1 cellular context compared by ENCODE assay signal in the genomic region with DNA sequence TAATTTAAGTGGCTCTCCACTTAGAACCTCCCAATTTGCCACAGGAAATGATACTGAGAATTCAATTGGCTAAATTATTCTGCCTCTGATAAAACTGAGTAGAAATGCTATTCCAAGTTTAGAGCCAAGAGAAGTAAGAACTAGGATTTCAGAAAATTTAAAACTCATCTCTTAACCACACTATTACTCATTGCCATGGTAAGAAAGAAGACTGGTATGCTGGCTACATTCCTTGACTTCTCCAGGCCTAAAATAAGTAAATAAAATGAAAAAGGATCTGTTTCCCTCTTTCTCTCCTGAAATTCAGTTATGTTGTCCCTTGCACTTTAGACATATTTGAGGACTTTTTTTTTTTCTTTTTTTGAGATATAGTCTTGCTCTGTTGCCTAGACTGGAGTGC.
TF ChIP-seq lines count a peak whose summit lies in the region.

No MANE protein-coding gene starts in this region.

TF ChIP-seq in endothelial cell of umbilical vein, 7 proteins besides CTCF, POLR2A, EP300 and RAD21:
- no peak for TF ChIP-seq MAX (IDR thresholded peaks at IDR 0.05; ENCODE audit: insufficient read depth, insufficient read length)
- no peak for TF ChIP-seq JUN (IDR thresholded peaks at IDR 0.05; ENCODE audit: borderline replicate concordance, insufficient read depth, insufficient read length, low read depth)
- TF ChIP-seq EZH2 (IDR thresholded peaks at IDR 0.05; ENCODE audit: borderline replicate concordance, low read depth, low read length, severe bottlenecking): no peak
- TF ChIP-seq MYC (IDR thresholded peaks at IDR 0.05; ENCODE audit: low read depth, low read length): no peak
- TF ChIP-seq POLR2AphosphoS5 (IDR thresholded peaks at IDR 0.05; ENCODE audit: insufficient read depth, low read depth, low read length): no peak
- no peak for TF ChIP-seq FOS (IDR thresholded peaks at IDR 0.05; ENCODE audit: borderline replicate concordance, insufficient read depth, low read length)
- TF ChIP-seq GATA2 (IDR thresholded peaks at IDR 0.05; ENCODE audit: insufficient read depth, insufficient read length, low read depth, low read length): no peak
